8 cellular contexts compared by ENCODE assay signal in genomic region chr10:103677486-103677885, GRCh38.
DNase-seq lines count a peak whose midpoint lies in the region; ATAC-seq and TF ChIP-seq lines count a peak whose summit lies in the region.

No MANE protein-coding gene starts in this region.

- H4K20me1 ChIP-seq in BLaER1 = peaks cover 10% of the 10 kb centered on the region; the same call in 1 of the 2 replicates

- H3K9me3 ChIP-seq in BLaER1 (no peaks in the 10 kb centered on the region), RWPE2 (ENCODE audit: severe bottlenecking) (peaks cover 1% of the 10 kb centered on the region), endocrine pancreas (ENCODE audit: control insufficient read depth, low read length) (no peaks in the 10 kb centered on the region)

- no peak for TF ChIP-seq CTCF in RWPE2 (IDR thresholded peaks at IDR 0.05; ENCODE audit: poor library complexity, severe bottlenecking)
- no peak for TF ChIP-seq CTCF in progenitor cell of endocrine pancreas (IDR thresholded peaks at IDR 0.05; ENCODE audit: unreplicated experiment)

- H3K4me3 Mint-ChIP-seq in progenitor cell of endocrine pancreas (ENCODE audit: low read depth) = no peak overlapping the region

- H3K36me3 ChIP-seq in BLaER1 (peaks cover 27% of the 10 kb centered on the region; the same call in 1 of the 2 replicates), RWPE2 (ENCODE audit: low read depth) (peaks cover 31% of the 10 kb centered on the region), endocrine pancreas (ENCODE audit: control insufficient read depth, insufficient read depth, low read length) (no peaks in the 10 kb centered on the region)

- H3K4me3 ChIP-seq in BLaER1 = peak overlapping the region; percentile 64
- H3K4me3 ChIP-seq in RWPE2 (ENCODE audit: severe bottlenecking) = no peak overlapping the region
- no peak overlapping the region for H3K4me3 ChIP-seq in endocrine pancreas (ENCODE audit: control insufficient read depth, insufficient read depth, low read length)

- H3K9ac ChIP-seq in BLaER1 = peak overlapping the region; percentile 70
- H3K9ac ChIP-seq in endocrine pancreas (ENCODE audit: control insufficient read depth, insufficient read depth, low read length) = peak overlapping the region; percentile 65

- ATAC-seq in RWPE2 (ENCODE audit: low read depth) = no peak

- H3K36me3 Mint-ChIP-seq in progenitor cell of endocrine pancreas (ENCODE audit: insufficient read depth) = peaks cover 1% of the 10 kb centered on the region

- peaks cover 14% of the 10 kb centered on the region for H3K4me1 Mint-ChIP-seq in progenitor cell of endocrine pancreas (ENCODE audit: low read depth)

- H3K9me3 Mint-ChIP-seq in progenitor cell of endocrine pancreas (ENCODE audit: low read depth) = no peaks in the 10 kb centered on the region

- H3K27me3 Mint-ChIP-seq in progenitor cell of endocrine pancreas = no peaks in the 10 kb centered on the region

- no peak for DNase-seq in RWPE2 (ENCODE audit: low spot score)
- no peak for DNase-seq in progenitor cell of endocrine pancreas (ENCODE audit: low spot score, unreplicated experiment)
- no peak for DNase-seq in A172 (ENCODE audit: low spot score)
- DNase-seq in NCI-H2081 treated with DMSO at 0.1 percent for 48 hours (lab: John Stamatoyannopoulos, UW) = no peak
- no peak for DNase-seq in activated gamma-delta T cell (lab: John Stamatoyannopoulos, UW)
- DNase-seq in NK-92 (lab: John Stamatoyannopoulos, UW; ENCODE audit: unreplicated experiment) = no peak

- H3K27ac ChIP-seq in BLaER1 = peak overlapping the region; percentile 82
- peak overlapping the region; percentile 90 for H3K27ac ChIP-seq in RWPE2 (ENCODE audit: poor library complexity, severe bottlenecking)

- H3K4me1 ChIP-seq in BLaER1 (peaks cover 88% of the 10 kb centered on the region), RWPE2 (ENCODE audit: insufficient read depth, poor library complexity, severe bottlenecking) (peaks cover 27% of the 10 kb centered on the region), endocrine pancreas (ENCODE audit: control insufficient read depth, insufficient read depth, low read length) (no peaks in the 10 kb centered on the region)

- H3K27ac Mint-ChIP-seq in progenitor cell of endocrine pancreas = peak overlapping the region; percentile 95

- H3K27me3 ChIP-seq in BLaER1 (no peaks in the 10 kb centered on the region), RWPE2 (ENCODE audit: insufficient read depth, poor library complexity, severe bottlenecking) (no peaks in the 10 kb centered on the region), endocrine pancreas (ENCODE audit: control insufficient read depth, insufficient read depth, low read length) (no peaks in the 10 kb centered on the region)

- peak overlapping the region; percentile 91 for H3K4me2 ChIP-seq in BLaER1
